9 cellular contexts compared by ENCODE assay signal in the genomic region with DNA sequence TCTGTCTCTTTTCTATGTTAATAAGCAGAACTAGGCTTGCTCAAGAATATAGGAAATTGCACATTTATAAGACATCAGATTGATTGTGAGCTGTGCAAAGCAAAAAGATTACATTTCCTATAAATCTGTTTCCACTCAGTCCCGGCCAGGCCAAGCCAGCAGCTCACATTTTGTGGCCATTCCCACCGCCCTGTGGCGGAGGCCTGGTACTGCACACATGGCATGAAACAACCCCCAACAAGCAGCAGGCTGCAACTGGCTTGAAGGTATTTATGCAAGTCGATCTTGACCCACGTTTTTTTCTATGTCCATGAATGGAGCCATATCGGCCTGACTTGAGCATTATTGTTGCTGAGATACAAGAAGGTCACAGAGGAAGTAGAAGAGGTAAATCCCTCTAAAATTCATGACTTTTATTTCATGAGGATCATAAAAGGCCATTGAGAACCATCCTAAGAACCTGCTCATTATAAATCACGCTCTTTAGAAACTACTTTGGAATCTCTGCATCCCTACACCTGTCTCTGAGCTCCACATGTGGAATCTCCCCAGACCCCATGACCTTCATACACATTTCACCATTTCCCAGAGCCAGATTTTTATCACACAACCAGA.
DNase-seq lines count a peak whose midpoint lies in the region; ATAC-seq and TF ChIP-seq lines count a peak whose summit lies in the region.
"Had no signal": no experiment of that assay in that cellular context is flagged by ENCODE, and none has a peak within 500 bp of the region (broad histone marks: within the 10 kb centered on the region; RNA-seq: fewer than 3 reads in every experiment).

No MANE protein-coding gene starts in this region.

- no peaks in the 10 kb centered on the region for H3F3A ChIP-seq in MM.1S (ENCODE audit: insufficient read depth, low read length)

- no peaks in the 10 kb centered on the region for H3K4me1 ChIP-seq in MM.1S (ENCODE audit: low read length)

- no peaks in the 10 kb centered on the region for H4K20me1 ChIP-seq in MM.1S (ENCODE audit: insufficient read depth, low read length)

- H3K9me3 Mint-ChIP-seq in activated T-cell treated with anti-CD3 and anti-CD28 coated beads, Interleukin-2, amount 50 U/mL, for 24 hours, result no peaks in the 10 kb centered on the region
- no peaks in the 10 kb centered on the region for H3K9me3 Mint-ChIP-seq in osteocyte (ENCODE audit: unreplicated experiment)

- H3K27me3 ChIP-seq in MM.1S (replicated peaks; ENCODE audit: insufficient read depth, low read length), result no peaks in the 10 kb centered on the region

- H3K9ac ChIP-seq in MM.1S (ENCODE audit: low read length), result no peak overlapping the region

- no peak overlapping the region for H3K4me2 ChIP-seq in MM.1S (ENCODE audit: low read depth, low read length)

- H3K9me2 ChIP-seq in MM.1S (replicated peaks; ENCODE audit: insufficient read depth, low read length), result no peaks in the 10 kb centered on the region

- no peak overlapping the region for H3K4me3 ChIP-seq in MM.1S (ENCODE audit: low read length)
- H3K4me3 ChIP-seq: SK-N-MC had no signal

- H3K4me3 Mint-ChIP-seq in activated T-cell treated with anti-CD3 and anti-CD28 coated beads, Interleukin-2, amount 50 U/mL, for 24 hours, result no peak overlapping the region
- no peak overlapping the region for H3K4me3 Mint-ChIP-seq in osteocyte (ENCODE audit: unreplicated experiment)
- H3K4me3 Mint-ChIP-seq in T-helper 17 cell, result no peak overlapping the region

- no peaks in the 10 kb centered on the region for H3K36me3 ChIP-seq in MM.1S (replicated peaks; ENCODE audit: insufficient read depth, low read length)

- H3K27ac Mint-ChIP-seq in activated T-cell treated with anti-CD3 and anti-CD28 coated beads, Interleukin-2, amount 50 U/mL, for 24 hours, result no peak overlapping the region
- H3K27ac Mint-ChIP-seq in osteocyte (ENCODE audit: unreplicated experiment) (no peak overlapping the region), T-helper 17 cell (no peak overlapping the region)

- no peaks in the 10 kb centered on the region for H3K79me2 ChIP-seq in MM.1S (ENCODE audit: low read length)

- peaks cover 23% of the 10 kb centered on the region for H3K27me3 Mint-ChIP-seq in activated T-cell treated with anti-CD3 and anti-CD28 coated beads, Interleukin-2, amount 50 U/mL, for 24 hours
- H3K27me3 Mint-ChIP-seq in osteocyte (ENCODE audit: unreplicated experiment) (peaks cover 2% of the 10 kb centered on the region), T-helper 17 cell (peaks cover 25% of the 10 kb centered on the region)

- DNase-seq in Ammon's horn (ENCODE audit: low spot score) (peak; percentile 79), MM.1S (no peak), glomerular visceral epithelial cell (ENCODE audit: extremely low spot score) (peak; percentile 60), osteocyte (ENCODE audit: extremely low spot score, unreplicated experiment) (peak; percentile 93), T-helper 17 cell (no peak)
- peak; percentile 41 for DNase-seq in activated T-cell treated with anti-CD3 and anti-CD28 coated beads, Interleukin-2, amount 50 U/mL, for 24 hours

- TF ChIP-seq CTCF in MM.1S (IDR thresholded peaks at IDR 0.05; ENCODE audit: low read length) (peak; percentile 33), osteocyte (IDR thresholded peaks at IDR 0.05) (peak; percentile 92)

- H3K9me3 ChIP-seq in MM.1S (replicated peaks; ENCODE audit: insufficient read depth, low read length) (no peaks in the 10 kb centered on the region), T-helper 17 cell (ENCODE audit: control insufficient read depth, low read length, poor library complexity, severe bottlenecking) (no peaks in the 10 kb centered on the region)

- no peak overlapping the region for H3K27ac ChIP-seq in MM.1S (ENCODE audit: low read length)
- H3K27ac ChIP-seq: SK-N-MC had no signal

- ATAC-seq in GM18868 (IDR thresholded peaks at IDR 0.05; ENCODE audit: unreplicated experiment), result peak; percentile 85
- ATAC-seq in HG03439 (IDR thresholded peaks at IDR 0.05; ENCODE audit: unreplicated experiment), result no peak
- ATAC-seq in T-helper 17 cell, result no peak

- no peaks in the 10 kb centered on the region for H3K4me1 Mint-ChIP-seq in activated T-cell treated with anti-CD3 and anti-CD28 coated beads, Interleukin-2, amount 50 U/mL, for 24 hours (ENCODE audit: low read depth)
- peaks cover 18% of the 10 kb centered on the region for H3K4me1 Mint-ChIP-seq in osteocyte (ENCODE audit: unreplicated experiment)
- peaks cover 2% of the 10 kb centered on the region for H3K4me1 Mint-ChIP-seq in T-helper 17 cell

- no peaks in the 10 kb centered on the region for H3K36me3 Mint-ChIP-seq in activated T-cell treated with anti-CD3 and anti-CD28 coated beads, Interleukin-2, amount 50 U/mL, for 24 hours (ENCODE audit: low read depth)
- H3K36me3 Mint-ChIP-seq in osteocyte (ENCODE audit: unreplicated experiment) (no peaks in the 10 kb centered on the region), T-helper 17 cell (ENCODE audit: low read depth) (no peaks in the 10 kb centered on the region)

- H2AFZ ChIP-seq in MM.1S (ENCODE audit: low read length), result no peak overlapping the region

Comparison
In these comparisons a context has a peak if more than half of its experiments do, and no peak if none do; other contexts are left out.
1. DNase-seq: peak in Ammon's horn (single experiment), activated T-cell treated with anti-CD3 and anti-CD28 coated beads, Interleukin-2, amount 50 U/mL, for 24 hours (single experiment), glomerular visceral epithelial cell (single experiment) and osteocyte (single experiment); none in MM.1S (single experiment) and T-helper 17 cell (0 of 3).